10 cellular contexts compared by ENCODE assay signal in genomic region chr12:6460751-6461371, GRCh38. TPM values are rescaled to one million over a fixed set of nuclear protein-coding genes. Genes with fewer than 3 reads are reported as not detected.
DNase-seq lines count a peak whose midpoint lies in the region; ATAC-seq and TF ChIP-seq lines count a peak whose summit lies in the region.
"Had no signal": no experiment of that assay in that cellular context is flagged by ENCODE, and none has a peak within 500 bp of the region (broad histone marks: within the 10 kb centered on the region; RNA-seq: fewer than 3 reads in every experiment).

No MANE protein-coding gene starts in this region.

- POLR2A ChIA-PET in CD8-positive, alpha-beta memory T cell (lab: Charles Lee): interaction anchor here (0.6 to 8.3 kb wide), 11 partner anchors 9 to 229 kb away, joined by 3 to 109 read pairs (median 6); partner anchors contain the start of genes CD27, GAPDH, MRPL51 and TAPBPL
- POLR2A ChIA-PET in T-cell (lab: Charles Lee): interaction anchor here (1.0 to 2.7 kb wide), 4 partner anchors 8 to 11 kb away, joined by 3 to 18 read pairs (median 8); partner anchors contain the start of genes VAMP1 (in 2 of the 2) and TAPBPL (in 1 of the 2)

- H3K27me3 Mint-ChIP-seq in CD8-positive, alpha-beta memory T cell: peaks cover 0 to 2% of the 10 kb centered on the region in 2 donors
- no peaks in the 10 kb centered on the region for H3K27me3 Mint-ChIP-seq in T-cell
- no peaks in the 10 kb centered on the region for H3K27me3 Mint-ChIP-seq in mesothelial cell of epicardium (ENCODE audit: low read depth)

- H3K9me3 Mint-ChIP-seq in CD8-positive, alpha-beta memory T cell: no peaks in the 10 kb centered on the region
- H3K9me3 Mint-ChIP-seq in T-cell (no peaks in the 10 kb centered on the region), mesothelial cell of epicardium (no peaks in the 10 kb centered on the region)

- TF ChIP-seq POLR2A in gastrocnemius medialis (IDR thresholded peaks at IDR 0.05): no peak

- peaks cover 72 to 86% (median 79%) of the 10 kb centered on the region in 3 donors for H3K4me1 Mint-ChIP-seq in CD8-positive, alpha-beta memory T cell
- H3K4me1 Mint-ChIP-seq in T-cell (peaks cover 82 to 87% (median 86%) of the 10 kb centered on the region in 3 donors), mesothelial cell of epicardium (no peaks in the 10 kb centered on the region)

- peak in 3 of 5 donors; percentile 17 to 61 (median 51) for DNase-seq in CD8-positive, alpha-beta memory T cell
- DNase-seq in T-cell: no peak
- peak in 1 of 2 donors; percentile 46 for DNase-seq in gastrocnemius medialis
- no peak for DNase-seq in mesothelial cell of epicardium (ENCODE audit: low spot score in 2 of 2, unreplicated experiment in 2 of 2)
- no peak for DNase-seq in NCI-H146 (lab: John Stamatoyannopoulos, UW)
- DNase-seq in DMS114 treated with DMSO at 0.1 percent for 48 hours (lab: John Stamatoyannopoulos, UW; ENCODE audit: unreplicated experiment): no peak
- DNase-seq in amygdala (lab: John Stamatoyannopoulos, UW): no peak
- DNase-seq: foreskin melanocyte, NCI-H2107 had no signal

- H3K4me3 Mint-ChIP-seq in CD8-positive, alpha-beta memory T cell: peak overlapping the region; percentile 24 to 89 (median 83)
- H3K4me3 Mint-ChIP-seq in T-cell: peak overlapping the region; percentile 69 to 81 (median 69)
- H3K4me3 Mint-ChIP-seq in mesothelial cell of epicardium: no peak overlapping the region

- in situ Hi-C loops in gastrocnemius medialis (cut with MboI; ENCODE audit: low sequenced_read_pairs in 4 of 4): loop anchor here (5.0 to 25.0 kb wide), 4 partner anchors 39 to 136 kb away; partner anchors contain the start of gene TNFRSF1A (in 1 of the 4)

- H3K4me1 ChIP-seq in CD8-positive, alpha-beta memory T cell (ENCODE audit: insufficient read depth, low read length): peaks cover 81% of the 10 kb centered on the region
- H3K4me1 ChIP-seq in duodenal mucosa (ENCODE audit: control insufficient read depth in 1 of 2, insufficient read depth in 2 of 2, low read length in 2 of 2) (peaks cover 36 to 43% of the 10 kb centered on the region in 2 donors), gastrocnemius medialis (peaks cover 8 to 14% of the 10 kb centered on the region in 2 donors)

- peak overlapping the region; percentile 46 for H3K4me3 ChIP-seq in CD8-positive, alpha-beta memory T cell (ENCODE audit: low read length)
- H3K4me3 ChIP-seq in duodenal mucosa (ENCODE audit: low read depth in 1 of 2, low read length in 2 of 2): peak overlapping the region in 1 of 2 donors; percentile 34
- no peak overlapping the region for H3K4me3 ChIP-seq in gastrocnemius medialis

- CTCF ChIA-PET in CD8-positive, alpha-beta memory T cell (lab: Charles Lee): interaction anchor here (1.1 to 10.1 kb wide), 9 partner anchors 9 to 138 kb away, joined by 3 to 179 read pairs (median 14); partner anchors contain the start of genes CD27, GAPDH, TAPBPL and VAMP1
- CTCF ChIA-PET in T-cell (lab: Charles Lee): interaction anchor here (0.5 to 4.2 kb wide), 15 partner anchors 9 to 203 kb away, joined by 3 to 25 read pairs (median 5); partner anchors contain the start of genes GAPDH (in 1 of the 2), MRPL51 (in 1 of the 2), TAPBPL (in 1 of the 2) and VAMP1 (in 1 of the 2)

- H3K9me3 ChIP-seq in CD8-positive, alpha-beta memory T cell (ENCODE audit: low read length): no peaks in the 10 kb centered on the region
- H3K9me3 ChIP-seq in duodenal mucosa (ENCODE audit: control insufficient read depth in 1 of 2, low read length in 2 of 2) (no peaks in the 10 kb centered on the region), gastrocnemius medialis (no peaks in the 10 kb centered on the region)

- ATAC-seq in T-cell (replicated peaks in 1 of 4): peak in 3 of 4 experiments; percentile 4 to 19 (median 7)
- peak; percentile 90 to 91 for ATAC-seq in gastrocnemius medialis

- H3K27me3 ChIP-seq in CD8-positive, alpha-beta memory T cell (ENCODE audit: insufficient read depth, low read length, poor library complexity, severe bottlenecking): no peaks in the 10 kb centered on the region
- H3K27me3 ChIP-seq in duodenal mucosa (ENCODE audit: control insufficient read depth in 1 of 2, insufficient read depth in 2 of 2, low read length in 2 of 2): no peaks in the 10 kb centered on the region
- H3K27me3 ChIP-seq in gastrocnemius medialis: no peaks in the 10 kb centered on the region

- peak overlapping the region in 1 of 2 donors; percentile 7 for H3K9ac ChIP-seq in duodenal mucosa (ENCODE audit: low read depth in 1 of 2, low read length in 2 of 2)

- peaks cover 47% of the 10 kb centered on the region for H3K36me3 ChIP-seq in CD8-positive, alpha-beta memory T cell (ENCODE audit: insufficient read depth, low read length)
- H3K36me3 ChIP-seq in duodenal mucosa (ENCODE audit: control insufficient read depth in 1 of 2, insufficient read depth in 2 of 2, low read length in 2 of 2) (peaks cover 55 to 87% of the 10 kb centered on the region in 2 donors), gastrocnemius medialis (peaks cover 0 to 80% of the 10 kb centered on the region in 2 donors)

- peak overlapping the region; percentile 94 to 99 (median 99) for H3K27ac Mint-ChIP-seq in CD8-positive, alpha-beta memory T cell
- peak overlapping the region; percentile 98 for H3K27ac Mint-ChIP-seq in T-cell
- H3K27ac Mint-ChIP-seq in mesothelial cell of epicardium: no peak overlapping the region

- intact Hi-C loops in gastrocnemius medialis (cut with DNase I; ENCODE audit: low total_unique reads): no loop called here

- H3K36me3 Mint-ChIP-seq in CD8-positive, alpha-beta memory T cell: peaks cover 33 to 87% (median 41%) of the 10 kb centered on the region in 3 donors
- H3K36me3 Mint-ChIP-seq in T-cell: peaks cover 65% of the 10 kb centered on the region
- H3K36me3 Mint-ChIP-seq in mesothelial cell of epicardium: peaks cover 6% of the 10 kb centered on the region

- no peak for TF ChIP-seq CTCF in gastrocnemius medialis (IDR thresholded peaks at IDR 0.05 in 4 of 5, conservative IDR thresholded peaks at IDR 0.05 in 1 of 5)
- TF ChIP-seq CTCF in mesothelial cell of epicardium (IDR thresholded peaks at IDR 0.05; ENCODE audit: unreplicated experiment): no peak

- peak overlapping the region; percentile 79 for H3K27ac ChIP-seq in CD8-positive, alpha-beta memory T cell (ENCODE audit: low read depth, low read length)
- H3K27ac ChIP-seq in duodenal mucosa (ENCODE audit: low read depth, low read length): peak overlapping the region; percentile 15
- peak overlapping the region; percentile 56 to 72 (median 64) for H3K27ac ChIP-seq in gastrocnemius medialis

RNA-seq across cellular contexts. Expression of gene TAPBPL, which starts 9.0 kb away (rescaled TPM):
- total RNA-seq in CD8-positive, alpha-beta memory T cell: 10 to 100 TPM; 29.1 to 32.0 TPM
- 131 TPM for polyA plus RNA-seq in CD8-positive, alpha-beta memory T cell
- total RNA-seq in T-cell (10 to 100 TPM; 22.6 to 77.0 (median 60.3) TPM), gastrocnemius medialis (1 to 10 TPM; 3.8 to 8.6 (median 5.8) TPM), mesothelial cell of epicardium (2.2 to 2.6 TPM (median 2.5 TPM) in 3 replicates)

RNA-seq across cellular contexts. Expression of gene VAMP1, which starts 9.6 kb away (rescaled TPM):
- 10 to 100 TPM; 26.7 to 29.6 TPM for total RNA-seq in CD8-positive, alpha-beta memory T cell
- polyA plus RNA-seq in CD8-positive, alpha-beta memory T cell: 10.0 TPM
- total RNA-seq in T-cell (10 to 100 TPM; 64.6 to 92.2 (median 75.8) TPM), gastrocnemius medialis (1 to 10 TPM; 1.1 to 2.0 (median 1.4) TPM), mesothelial cell of epicardium (5.2 to 6.9 TPM (median 6.4 TPM) in 3 replicates)

RNA-seq across cellular contexts. Expression of gene CD27, which starts 16.1 kb away (rescaled TPM):
- 100 to 1,000 TPM; 110 to 111 TPM for total RNA-seq in CD8-positive, alpha-beta memory T cell
- 470 TPM for polyA plus RNA-seq in CD8-positive, alpha-beta memory T cell
- total RNA-seq in T-cell (100 to 1,000 TPM in 4 of 5 donors, 10 to 100 TPM in 1; 94.0 to 140 (median 138) TPM), gastrocnemius medialis (under 1 TPM in 1 of 4 donors, not detected in 3; 0.55 TPM), mesothelial cell of epicardium (not detected in 3 replicates)

RNA-seq across cellular contexts. Expression of gene MRPL51, which starts 32.2 kb away (rescaled TPM):
- total RNA-seq in CD8-positive, alpha-beta memory T cell: 100 to 1,000 TPM; 317 to 327 TPM
- 222 TPM for polyA plus RNA-seq in CD8-positive, alpha-beta memory T cell
- total RNA-seq in T-cell: 10 to 100 TPM; 34.3 to 86.6 (median 80.3) TPM
- total RNA-seq in gastrocnemius medialis: 100 to 1,000 TPM in 3 of 4 donors, 10 to 100 TPM in 1; 76.6 to 147 (median 124) TPM
- total RNA-seq in mesothelial cell of epicardium: 137 to 148 TPM (median 145 TPM) in 3 replicates

RNA-seq across cellular contexts. Expression of gene NCAPD2, which starts 33.0 kb away (rescaled TPM):
- 10 to 100 TPM; 96.5 to 97.5 TPM for total RNA-seq in CD8-positive, alpha-beta memory T cell
- 29.8 TPM for polyA plus RNA-seq in CD8-positive, alpha-beta memory T cell
- total RNA-seq in T-cell: 10 to 100 TPM; 32.8 to 43.8 (median 40.7) TPM
- total RNA-seq in gastrocnemius medialis: 100 to 1,000 TPM in 1 of 4 donors, 10 to 100 TPM in 3; 12.3 to 250 (median 13.3) TPM
- 56.3 to 62.6 TPM (median 57.1 TPM) in 3 replicates for total RNA-seq in mesothelial cell of epicardium

Comparison
In these comparisons a context has a peak if more than half of its experiments do, and no peak if none do; other contexts are left out.
1. DNase-seq: peak in CD8-positive, alpha-beta memory T cell (3 of 5); none in T-cell (0 of 34), mesothelial cell of epicardium (0 of 2), NCI-H146 (single experiment), DMS114 treated with DMSO at 0.1 percent for 48 hours (single experiment) and amygdala (0 of 56).
2. H3K27ac ChIP-seq: peak in every context shown above with its lines; median percentile 79 in CD8-positive, alpha-beta memory T cell; 64 in gastrocnemius medialis; 15 in duodenal mucosa.
3. RNA of gene CD27, which starts 16.1 kb away (total RNA-seq): 94.0 to 140 TPM in T-cell and 110 to 111 TPM in CD8-positive, alpha-beta memory T cell; 0.55 TPM in gastrocnemius medialis and not detected in mesothelial cell of epicardium; every median in the first group is over 10 times any median in the second.